Comparison of ENCODE assay signal across 14 cellular contexts in genomic region chr2:182946949-182947348, GRCh38.
A peak's percentile ranks its signal among the peaks of the same experiment; 100 is the strongest.
DNase-seq lines count a peak whose midpoint lies in the region; ATAC-seq, FAIRE-seq and TF ChIP-seq lines count a peak whose summit lies in the region.
"Had no signal": no experiment of that assay in that cellular context is flagged by ENCODE, and none has a peak within 500 bp of the region (broad histone marks: within the 10 kb centered on the region; RNA-seq: fewer than 3 reads in every experiment).

No MANE protein-coding gene starts in this region.

- H2BK120ac ChIP-seq in mesenchymal stem cell (ENCODE audit: low read depth, low read length) = no peak overlapping the region

- no peaks in the 10 kb centered on the region for H3K27me3 Mint-ChIP-seq in astrocyte (ENCODE audit: low read depth, unreplicated experiment)
- H3K27me3 Mint-ChIP-seq: activated CD4-positive, alpha-beta T cell treated with anti-CD3 and anti-CD28 coated beads, Interleukin-2, amount 10 ng/mL, durations not matched to agents 24 days and 14 days; CD8-positive, alpha-beta memory T cell; naive thymus-derived CD4-positive, alpha-beta T cell had no signal

- DNase-seq in Daoy (ENCODE audit: low read depth) (peak; percentile 21), M059J (ENCODE audit: low read depth) (peak; percentile 72), astrocyte (ENCODE audit: low read depth) (peak; percentile 23), mesenchymal stem cell (peak; percentile 58)
- DNase-seq: activated CD4-positive, alpha-beta T cell treated with anti-CD3 and anti-CD28 coated beads, Interleukin-2, amount 10 ng/mL, durations not matched to agents 24 days and 14 days; activated naive CD4-positive, alpha-beta T cell; CD8-positive, alpha-beta memory T cell; islet precursor cell; naive thymus-derived CD4-positive, alpha-beta T cell; NCI-H1092 had no signal

- peak overlapping the region; percentile 16 for H2AK5ac ChIP-seq in mesenchymal stem cell (ENCODE audit: low read length, severe bottlenecking)

- peaks cover 17% of the 10 kb centered on the region for H3K36me3 Mint-ChIP-seq in astrocyte (ENCODE audit: low read depth, unreplicated experiment)

- H3K18ac ChIP-seq in mesenchymal stem cell (ENCODE audit: low read depth in 1 of 2, low read length in 2 of 2) = no peak overlapping the region

- ATAC-seq in GM21447 (IDR thresholded peaks at IDR 0.05; ENCODE audit: unreplicated experiment) (no peak), GM21825 (IDR thresholded peaks at IDR 0.05; ENCODE audit: unreplicated experiment) (no peak), HG03378 (IDR thresholded peaks at IDR 0.05; ENCODE audit: unreplicated experiment) (no peak)
- ATAC-seq: naive thymus-derived CD4-positive, alpha-beta T cell had no signal

- no peaks in the 10 kb centered on the region for H3K9me3 Mint-ChIP-seq in astrocyte (ENCODE audit: unreplicated experiment)
- H3K9me3 Mint-ChIP-seq: activated CD4-positive, alpha-beta T cell treated with anti-CD3 and anti-CD28 coated beads, Interleukin-2, amount 10 ng/mL, durations not matched to agents 24 days and 14 days; CD8-positive, alpha-beta memory T cell had no signal

- peaks cover 15% of the 10 kb centered on the region for H3K79me1 ChIP-seq in mesenchymal stem cell (replicated peaks; ENCODE audit: low read length, poor library complexity, severe bottlenecking)

- peaks cover 7% of the 10 kb centered on the region for H3K79me2 ChIP-seq in astrocyte (ENCODE audit: insufficient read depth, low read length)

- H3K4me2 ChIP-seq in astrocyte (ENCODE audit: low read length) = peak overlapping the region; percentile 36
- no peak overlapping the region for H3K4me2 ChIP-seq in mesenchymal stem cell (ENCODE audit: low read length, poor library complexity, severe bottlenecking)

- H3K23ac ChIP-seq in mesenchymal stem cell (ENCODE audit: low read length in 2 of 2) = no peak overlapping the region

- no peak overlapping the region for H3K4me3 Mint-ChIP-seq in astrocyte (ENCODE audit: unreplicated experiment)
- H3K4me3 Mint-ChIP-seq: activated CD4-positive, alpha-beta T cell treated with anti-CD3 and anti-CD28 coated beads, Interleukin-2, amount 10 ng/mL, durations not matched to agents 24 days and 14 days; naive thymus-derived CD4-positive, alpha-beta T cell had no signal

- peak overlapping the region in 1 of 2 experiments; percentile 41 for H3K4ac ChIP-seq in mesenchymal stem cell (ENCODE audit: low read depth in 1 of 2, low read length in 2 of 2)

- peaks cover 15% of the 10 kb centered on the region for H4K20me1 ChIP-seq in astrocyte (ENCODE audit: insufficient read depth, low read length)

- H4K91ac ChIP-seq in mesenchymal stem cell (ENCODE audit: low read length) = no peak overlapping the region

- 6% methylated on average over 1 of the region's 1 CpG for WGBS in mesenchymal stem cell

- no peak for TF ChIP-seq CTCF in astrocyte (IDR thresholded peaks at IDR 0.05; ENCODE audit: insufficient read depth, low read depth, low read length)

- H3K9ac ChIP-seq in astrocyte (ENCODE audit: low read length) = no peak overlapping the region
- H3K9ac ChIP-seq in mesenchymal stem cell (ENCODE audit: low read length) = no peak overlapping the region

- H3K27ac Mint-ChIP-seq in astrocyte (ENCODE audit: unreplicated experiment) = no peak overlapping the region
- H3K27ac Mint-ChIP-seq: activated CD4-positive, alpha-beta T cell treated with anti-CD3 and anti-CD28 coated beads, Interleukin-2, amount 10 ng/mL, durations not matched to agents 24 days and 14 days had no signal

- no peak overlapping the region for H3K27ac ChIP-seq in astrocyte (ENCODE audit: low read depth, low read length)
- H3K27ac ChIP-seq in mesenchymal stem cell (ENCODE audit: low read length, poor library complexity, severe bottlenecking) = peak overlapping the region; percentile 21

- peaks cover 15% of the 10 kb centered on the region for H3K4me1 ChIP-seq in astrocyte (ENCODE audit: insufficient read depth, low read length)
- peaks cover 3% of the 10 kb centered on the region for H3K4me1 ChIP-seq in mesenchymal stem cell (ENCODE audit: control insufficient read depth, insufficient read depth, low read depth, low read length)

- H2BK15ac ChIP-seq in mesenchymal stem cell (ENCODE audit: low read depth, poor library complexity, severe bottlenecking) = no peak overlapping the region

- peak overlapping the region; percentile 17 for H4K8ac ChIP-seq in mesenchymal stem cell (ENCODE audit: low read length)

- no peaks in the 10 kb centered on the region for H3K27me3 ChIP-seq in astrocyte (ENCODE audit: insufficient read depth, low read length)
- H3K27me3 ChIP-seq in mesenchymal stem cell (ENCODE audit: control insufficient read depth in 1 of 2, insufficient read depth in 1 of 2, low read length in 2 of 2) = no peaks in the 10 kb centered on the region

- H2AFZ ChIP-seq in astrocyte (ENCODE audit: low read depth, low read length) (no peak overlapping the region), mesenchymal stem cell (ENCODE audit: low read depth, low read length) (no peak overlapping the region)

- no peak overlapping the region for H3K14ac ChIP-seq in mesenchymal stem cell (ENCODE audit: low read length in 2 of 2)

- H3K4me3 ChIP-seq in astrocyte (ENCODE audit: insufficient read depth, low read depth, low read length) = no peak overlapping the region
- no peak overlapping the region for H3K4me3 ChIP-seq in mesenchymal stem cell (ENCODE audit: insufficient read depth in 1 of 2, low read depth in 1 of 2, low read length in 2 of 2)

- H3K4me1 Mint-ChIP-seq in astrocyte (ENCODE audit: low read depth, unreplicated experiment) = peaks cover 26% of the 10 kb centered on the region
- H3K4me1 Mint-ChIP-seq: CD8-positive, alpha-beta memory T cell had no signal

- no peak for FAIRE-seq in astrocyte (lab: Jason Lieb, UNC)
- FAIRE-seq: H1 had no signal

- H2BK5ac ChIP-seq in mesenchymal stem cell (ENCODE audit: low read depth, low read length, poor library complexity, severe bottlenecking) = no peak overlapping the region

- H3K9me3 ChIP-seq in astrocyte (ENCODE audit: insufficient read depth, low read depth, low read length) (no peaks in the 10 kb centered on the region), mesenchymal stem cell (ENCODE audit: control insufficient read depth, low read length) (no peaks in the 10 kb centered on the region)

- H3K36me3 ChIP-seq in astrocyte (ENCODE audit: insufficient read depth, low read length) (peaks cover 5% of the 10 kb centered on the region), mesenchymal stem cell (ENCODE audit: control insufficient read depth in 1 of 2, insufficient read depth in 2 of 2, low read depth in 1 of 2, low read length in 2 of 2) (peaks cover 3 to 86% of the 10 kb centered on the region in 2 experiments)

- H2BK12ac ChIP-seq in mesenchymal stem cell (ENCODE audit: low read length in 2 of 2) = no peak overlapping the region

Comparison
In these comparisons a context has a peak if more than half of its experiments do, and no peak if none do; other contexts are left out.
1. DNase-seq: peak in every context shown above with its lines; median percentile 72 in M059J; 58 in mesenchymal stem cell; 23 in astrocyte; 21 in Daoy.